In the genomic region with DNA sequence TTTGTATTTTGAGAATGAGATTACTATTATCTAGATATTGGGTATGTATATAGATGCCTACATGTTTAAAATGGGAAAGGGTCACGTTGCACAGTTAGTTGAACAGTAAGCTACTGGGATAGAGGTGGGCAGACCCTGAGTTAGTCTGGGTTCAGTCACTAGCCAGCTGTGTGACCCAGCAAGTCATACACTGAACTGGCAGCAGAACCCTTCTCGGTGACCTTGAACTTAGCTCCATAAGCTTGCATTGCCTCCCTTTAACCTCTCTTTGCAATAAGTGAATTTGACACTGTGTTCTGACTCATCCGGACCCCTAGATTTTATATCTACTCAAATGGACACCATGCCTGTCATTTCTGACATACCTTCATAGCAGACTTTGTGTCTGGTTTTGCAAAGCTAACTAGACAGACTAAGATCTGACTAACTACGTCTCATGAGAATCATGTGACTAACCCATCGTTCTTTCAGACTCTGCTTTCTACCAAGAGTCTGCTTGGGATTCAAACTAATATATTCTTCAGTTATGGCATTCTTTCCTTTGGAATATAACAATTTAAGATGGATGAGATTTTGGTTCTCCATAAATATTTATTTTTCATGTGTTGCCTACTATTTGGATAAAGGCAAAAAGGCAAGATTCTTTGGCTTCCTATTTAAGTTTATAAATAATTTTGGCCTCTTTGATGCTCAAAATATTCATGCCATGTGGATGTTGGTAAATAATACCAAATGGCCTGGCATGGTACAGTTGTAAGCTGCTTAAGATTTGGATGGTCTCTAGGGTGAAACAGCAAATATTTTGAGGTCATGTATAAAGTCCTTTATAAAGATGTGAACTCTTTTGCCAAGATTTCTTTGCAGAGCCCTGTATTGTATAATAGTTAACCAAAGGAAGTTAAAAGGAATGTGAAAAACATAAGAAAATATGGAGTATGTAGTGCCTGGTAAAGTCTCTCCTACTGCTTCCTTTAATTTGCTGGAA, we compare ENCODE assay signal across 12 cellular contexts.
"Had no signal": no experiment of that assay in that cellular context is flagged by ENCODE, and none has a peak within 500 bp of the region (broad histone marks: within the 10 kb centered on the region; RNA-seq: fewer than 3 reads in every experiment).

No MANE protein-coding gene starts in this region.

- ATAC-seq: body of pancreas, psoas muscle, WTC11 had no signal

- H3K9me3 ChIP-seq: adrenal gland, body of pancreas, psoas muscle had no signal

- H3K4me1 ChIP-seq: adrenal gland, body of pancreas, psoas muscle had no signal

- H3K27me3 ChIP-seq: adrenal gland, body of pancreas had no signal

- DNase-seq: activated CD4-positive, alpha-beta T cell treated with anti-CD3 and anti-CD28 coated beads, Interleukin-2, amount 10 ng/mL, durations not matched to agents 7 days and 5 days; activated CD8-positive, alpha-beta memory T cell treated with anti-CD3 and anti-CD28 coated beads for 24 hours; activated naive CD4-positive, alpha-beta T cell treated with anti-CD3 and anti-CD28 coated beads, Interleukin-2, amount 50 U/mL, for 16 hours; adrenal gland; body of pancreas; effector memory CD4-positive, alpha-beta T cell; hypothalamus; occipital lobe; psoas muscle; stimulated activated CD4-positive, alpha-beta T cell treated with anti-CD3 and anti-CD28 coated beads, Interleukin-2, amount 100 ng/mL, for 48 hours; stimulated activated naive CD4-positive, alpha-beta T cell treated with Interleukin-2 at 50 U/mL for 16 hours had no signal

- H3K36me3 ChIP-seq: adrenal gland had no signal

- H3K4me3 ChIP-seq: adrenal gland, body of pancreas, psoas muscle had no signal

- H3K27ac ChIP-seq: adrenal gland, body of pancreas, psoas muscle had no signal
